In the genomic region with DNA sequence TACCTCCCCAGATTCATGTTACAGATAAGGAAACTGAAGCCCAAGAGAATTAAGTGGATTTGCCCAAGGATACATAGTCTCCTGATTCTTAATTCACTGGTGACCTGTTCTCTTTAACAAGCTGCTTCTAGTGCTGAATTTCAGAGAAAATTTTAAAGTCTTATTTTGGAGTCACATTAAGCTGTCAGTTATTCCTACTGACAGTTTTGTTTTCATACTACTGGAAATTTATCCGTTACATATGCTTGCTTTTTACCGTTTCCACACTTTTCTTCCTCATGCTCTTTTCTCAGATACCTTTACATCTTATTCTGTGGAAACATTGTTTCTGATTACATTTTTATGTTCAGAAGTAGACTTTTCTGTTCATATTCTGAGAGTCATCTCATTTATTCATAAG, we compare ENCODE assay signal across 8 cellular contexts. TPM values are rescaled to one million over a fixed set of nuclear protein-coding genes. Genes with fewer than 3 reads are reported as not detected.
DNase-seq lines count a peak whose midpoint lies in the region; ATAC-seq and TF ChIP-seq lines count a peak whose summit lies in the region.

No MANE protein-coding gene starts in this region.

- H3K9me2 ChIP-seq in OCI-LY7 (ENCODE audit: insufficient read depth, low read length), result no peaks in the 10 kb centered on the region

- peaks cover 7% of the 10 kb centered on the region for H3K27me3 Mint-ChIP-seq in endothelial cell (ENCODE audit: unreplicated experiment)
- H3K27me3 Mint-ChIP-seq in progenitor cell of endocrine pancreas, result no peaks in the 10 kb centered on the region

- peaks cover 11% of the 10 kb centered on the region; the same call in 1 of the 2 replicates for H4K20me1 ChIP-seq in OCI-LY7 (ENCODE audit: insufficient read depth, low read length)

- peaks cover 4% of the 10 kb centered on the region; the same call in 1 of the 2 replicates for H3K9me3 ChIP-seq in ES-I3 (ENCODE audit: control insufficient read depth, insufficient read depth, low read length)
- H3K9me3 ChIP-seq in OCI-LY7 (ENCODE audit: low read length), result peaks cover 21% of the 10 kb centered on the region

- no peak for DNase-seq in OCI-LY7 (ENCODE audit: low spot score)
- no peak for DNase-seq in endothelial cell (ENCODE audit: low spot score)
- DNase-seq in progenitor cell of endocrine pancreas (ENCODE audit: low spot score, unreplicated experiment), result no peak
- no peak for DNase-seq in activated gamma-delta T cell (lab: John Stamatoyannopoulos, UW)
- no peak for DNase-seq in OCI-M2 (lab: John Stamatoyannopoulos, UW; ENCODE audit: unreplicated experiment)
- DNase-seq in germinal center (ENCODE audit: low spot score), result no peak

- peaks cover 60% of the 10 kb centered on the region for H3K79me2 ChIP-seq in OCI-LY7 (ENCODE audit: insufficient read depth, low read depth, low read length)

- POLR2A ChIA-PET in OCI-LY7 (lab: Charles Lee), result interaction anchor here (0.6 to 6.6 kb wide), 6 partner anchors 9 to 526 kb away, joined by 4 to 136 read pairs (median 6); a partner anchor contains a TSS

- H3K4me2 ChIP-seq in OCI-LY7 (ENCODE audit: low read length), result peak overlapping the region; percentile 80

- no TSS peak for BruUV-seq in OCI-LY7 (replicated peaks; lab: Mats Ljungman, UMichigan)

- H3K9ac ChIP-seq in ES-I3 (ENCODE audit: low read depth, low read length), result peak overlapping the region; percentile 94

- H3K36me3 ChIP-seq in ES-I3 (ENCODE audit: insufficient read depth, low read length) (no peaks in the 10 kb centered on the region; the same call in 1 of the 2 replicates), OCI-LY7 (ENCODE audit: insufficient read depth, low read length) (peaks cover 52% of the 10 kb centered on the region)

- H3K27ac Mint-ChIP-seq in endothelial cell (ENCODE audit: unreplicated experiment) (no peak overlapping the region), progenitor cell of endocrine pancreas (no peak overlapping the region)

- H3K4me1 ChIP-seq in ES-I3 (ENCODE audit: insufficient read depth, low read length) (no peaks in the 10 kb centered on the region), OCI-LY7 (ENCODE audit: insufficient read depth, low read length, poor library complexity, severe bottlenecking) (peaks cover 28% of the 10 kb centered on the region)

- H3K27ac ChIP-seq in OCI-LY7 (ENCODE audit: low read depth, low read length, poor library complexity, severe bottlenecking), result peak overlapping the region; percentile 96

- intact Hi-C loops in OCI-LY7 (cut with micrococcal nuclease; ENCODE audit: unreplicated experiment), result loop anchor here (2.0 to 5.0 kb wide), 3 partner anchors 188 to 310 kb away; a partner anchor contains a TSS

- H2AFZ ChIP-seq in OCI-LY7 (ENCODE audit: low read length), result no peak overlapping the region

- H3K4me3 ChIP-seq in OCI-LY7 (ENCODE audit: low read depth, low read length, poor library complexity, severe bottlenecking), result peak overlapping the region; percentile 89

- H3K36me3 Mint-ChIP-seq in endothelial cell (ENCODE audit: low read depth, unreplicated experiment) (peaks cover 16% of the 10 kb centered on the region), progenitor cell of endocrine pancreas (ENCODE audit: insufficient read depth) (peaks cover 24% of the 10 kb centered on the region)

- CTCF ChIA-PET in OCI-LY7 (lab: Charles Lee; ENCODE audit: unreplicated experiment), result interaction anchor here (0.9 kb wide), 1 partner anchor 17 kb away, joined by 3 read pairs; a partner anchor contains a TSS

- no peak for ATAC-seq in GM21390 (IDR thresholded peaks at IDR 0.05; ENCODE audit: unreplicated experiment)

- H3K4me3 Mint-ChIP-seq in endothelial cell (ENCODE audit: unreplicated experiment) (peak overlapping the region; percentile 100), progenitor cell of endocrine pancreas (ENCODE audit: low read depth) (peak overlapping the region; percentile 88)

- H3K4me1 Mint-ChIP-seq in endothelial cell (ENCODE audit: unreplicated experiment) (peaks cover 19% of the 10 kb centered on the region), progenitor cell of endocrine pancreas (ENCODE audit: low read depth) (peaks cover 15% of the 10 kb centered on the region)

- TF ChIP-seq CTCF in OCI-LY7 (conservative IDR thresholded peaks at IDR 0.05; ENCODE audit: low read length) (no peak), endothelial cell (IDR thresholded peaks at IDR 0.05; ENCODE audit: unreplicated experiment) (no peak), progenitor cell of endocrine pancreas (IDR thresholded peaks at IDR 0.05; ENCODE audit: unreplicated experiment) (no peak)

- H3K9me3 Mint-ChIP-seq in endothelial cell (ENCODE audit: unreplicated experiment) (no peaks in the 10 kb centered on the region), progenitor cell of endocrine pancreas (ENCODE audit: low read depth) (peaks cover 12% of the 10 kb centered on the region)

RNA-seq across cellular contexts. Expression of a gene that starts 1.3 kb away (rescaled TPM):
- total RNA-seq in OCI-LY7 (2014; rRNA removed; shearing (Covaris generic)), result 23.0 and 27.6 TPM in 2 replicates
- total RNA-seq in OCI-LY7 (2022) (34.6 and 36.6 TPM in 2 replicates), endothelial cell (ENCODE audit: unreplicated experiment) (31.0 TPM), progenitor cell of endocrine pancreas (29.8 and 41.4 TPM in 2 replicates)

RNA-seq across cellular contexts. Expression of a gene that starts 17.0 kb away (rescaled TPM):
- 189 and 314 TPM in 2 replicates for total RNA-seq in OCI-LY7 (2014; rRNA removed; shearing (Covaris generic))
- total RNA-seq in OCI-LY7 (2022) (219 and 259 TPM in 2 replicates), endothelial cell (ENCODE audit: unreplicated experiment) (73.6 TPM), progenitor cell of endocrine pancreas (180 and 185 TPM in 2 replicates)

RNA-seq across cellular contexts. Expression of a gene that starts 17.5 kb away (rescaled TPM):
- 370 and 405 TPM in 2 replicates for total RNA-seq in OCI-LY7 (2014; rRNA removed; shearing (Covaris generic))
- total RNA-seq in OCI-LY7 (2022) (599 and 702 TPM in 2 replicates), endothelial cell (ENCODE audit: unreplicated experiment) (212 TPM), progenitor cell of endocrine pancreas (403 and 409 TPM in 2 replicates)
